In the genomic region with DNA sequence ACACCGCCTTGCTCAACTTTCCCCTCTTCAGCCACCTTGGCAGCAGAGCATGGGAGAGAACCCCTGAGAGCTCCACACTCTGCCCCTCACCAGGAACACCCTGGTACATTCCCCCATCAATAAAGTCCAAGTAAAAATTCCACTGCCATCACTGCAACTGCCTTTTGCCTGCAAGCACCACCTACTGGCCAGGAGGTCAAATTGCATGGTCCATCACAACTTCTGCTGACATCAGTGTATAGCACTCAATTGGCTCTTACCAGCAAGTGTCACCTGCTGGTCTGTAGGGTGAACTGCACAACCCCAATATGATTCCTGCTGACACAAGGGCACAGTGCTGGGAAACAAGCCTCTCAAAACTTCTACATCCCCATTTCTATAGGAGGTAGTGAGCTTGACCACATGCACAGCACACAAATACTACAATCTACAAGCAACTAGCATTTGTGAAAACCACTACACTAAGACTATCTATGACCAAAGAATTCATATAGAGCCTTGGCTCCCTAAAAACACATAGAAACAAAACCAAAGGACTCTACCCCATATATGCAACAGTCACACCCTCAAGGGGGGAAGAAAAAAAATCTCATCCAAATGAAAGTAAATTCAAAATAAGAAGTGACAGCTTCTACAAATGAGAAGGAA, we compare ENCODE assay signal across 7 cellular contexts.
A peak's percentile ranks its signal among the peaks of the same experiment; 100 is the strongest.
DNase-seq lines count a peak whose midpoint lies in the region; ATAC-seq and TF ChIP-seq lines count a peak whose summit lies in the region.

No MANE protein-coding gene starts in this region.

- no peak overlapping the region for H3K27ac ChIP-seq in gastrocnemius medialis

- H3K4me1 ChIP-seq in gastrocnemius medialis: no peaks in the 10 kb centered on the region

- no peak for TF ChIP-seq POLR2A in gastrocnemius medialis (IDR thresholded peaks at IDR 0.05)

- no peaks in the 10 kb centered on the region for H3K9me3 ChIP-seq in gastrocnemius medialis

- in situ Hi-C loops in gastrocnemius medialis (cut with MboI; ENCODE audit: low sequenced_read_pairs in 4 of 4): loop anchor here in 3 of 4 donors (25.0 kb wide), 4 partner anchors 484 to 1109 kb away; a partner anchor contains a TSS

- peaks cover 4% of the 10 kb centered on the region for H3K27me3 Mint-ChIP-seq in nephron progenitor cell (ENCODE audit: low read depth, poor library complexity)

- POLR2A ChIA-PET in GM10248 (lab: Yijun Ruan, JAX) (no interaction called here), HEK293T (lab: Yijun Ruan, JAX) (no interaction called here)

- peaks cover 50% of the 10 kb centered on the region for H3K9me3 Mint-ChIP-seq in nephron progenitor cell

- CTCF ChIA-PET in GM10248 (lab: Yijun Ruan, JAX): interaction anchor here (0.9 to 5.3 kb wide), 8 partner anchors 9 to 474 kb away, joined by 3 to 33 read pairs (median 4); no protein-coding TSS in a partner anchor
- CTCF ChIA-PET in HEK293T (lab: Yijun Ruan, JAX): interaction anchor here (0.9 kb wide), 1 partner anchor 9 kb away, joined by 3 read pairs; no protein-coding TSS in a partner anchor

- H3K36me3 ChIP-seq in gastrocnemius medialis: no peaks in the 10 kb centered on the region

- H3K4me1 Mint-ChIP-seq in nephron progenitor cell: no peaks in the 10 kb centered on the region

- H3K4me3 ChIP-seq in cardiac fibroblast (replicated peaks in 1 of 2; ENCODE audit: low read depth in 2 of 2, low read length in 2 of 2) (no peak overlapping the region), gastrocnemius medialis (no peak overlapping the region)

- ATAC-seq in gastrocnemius medialis (no peak), HG02970 (IDR thresholded peaks at IDR 0.05; ENCODE audit: low FRiP score, unreplicated experiment) (no peak)

- intact Hi-C loops in gastrocnemius medialis (cut with DNase I; ENCODE audit: low total_unique reads): no loop called here

- peak; percentile 26 for DNase-seq in GM10248 (ENCODE audit: extremely low spot score)
- DNase-seq in HEK293T (ENCODE audit: extremely low spot score): peak; percentile 58
- peak; percentile 71 for DNase-seq in RKO (ENCODE audit: low spot score)
- peak; percentile 20 to 69 for DNase-seq in cardiac fibroblast (ENCODE audit: low read depth in 2 of 2)
- DNase-seq in nephron progenitor cell: no peak
- no peak for DNase-seq in gastrocnemius medialis

- no peak overlapping the region for H3K4me3 Mint-ChIP-seq in nephron progenitor cell

- no peaks in the 10 kb centered on the region for H3K27me3 ChIP-seq in gastrocnemius medialis

- TF ChIP-seq CTCF in GM10248 (IDR thresholded peaks at IDR 0.05; ENCODE audit: control extremely low read depth, extremely low read depth, low read depth, missing control alignments) (peak; percentile 29), cardiac fibroblast (IDR thresholded peaks at IDR 0.05; ENCODE audit: low read depth, low read length) (peak; percentile 73), nephron progenitor cell (IDR thresholded peaks at IDR 0.05) (peak; percentile 38), gastrocnemius medialis (IDR thresholded peaks at IDR 0.05 in 4 of 5, conservative IDR thresholded peaks at IDR 0.05 in 1 of 5) (peak in 2 of 5 experiments; percentile 13 to 27)

- H3K27ac Mint-ChIP-seq in nephron progenitor cell: no peak overlapping the region

- peaks cover 10% of the 10 kb centered on the region for H3K36me3 Mint-ChIP-seq in nephron progenitor cell (ENCODE audit: low read depth)

TF ChIP-seq in HEK293T, 16 proteins besides CTCF, POLR2A, EP300 and RAD21:
- TF ChIP-seq, protein P1, sequence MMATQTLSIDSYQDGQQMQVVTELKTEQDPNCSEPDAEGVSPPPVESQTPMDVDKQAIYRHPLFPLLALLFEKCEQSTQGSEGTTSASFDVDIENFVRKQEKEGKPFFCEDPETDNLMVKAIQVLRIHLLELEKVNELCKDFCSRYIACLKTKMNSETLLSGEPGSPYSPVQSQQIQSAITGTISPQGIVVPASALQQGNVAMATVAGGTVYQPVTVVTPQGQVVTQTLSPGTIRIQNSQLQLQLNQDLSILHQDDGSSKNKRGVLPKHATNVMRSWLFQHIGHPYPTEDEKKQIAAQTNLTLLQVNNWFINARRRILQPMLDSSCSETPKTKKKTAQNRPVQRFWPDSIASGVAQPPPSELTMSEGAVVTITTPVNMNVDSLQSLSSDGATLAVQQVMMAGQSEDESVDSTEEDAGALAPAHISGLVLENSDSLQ (IDR thresholded peaks at IDR 0.05): 0 out of 2 replicates have a peak, but pooled peaks have one; percentile 40
- TF ChIP-seq LEF1 (IDR thresholded peaks at IDR 0.05; ENCODE audit: borderline replicate concordance): no peak
- no peak for TF ChIP-seq ELF4 (IDR thresholded peaks at IDR 0.05)
- TF ChIP-seq SUZ12 (IDR thresholded peaks at IDR 0.05): no peak
- TF ChIP-seq TARDBP (IDR thresholded peaks at IDR 0.05): no peak
- TF ChIP-seq CTBP1 (IDR thresholded peaks at IDR 0.05; ENCODE audit: borderline replicate concordance): no peak
- no peak for TF ChIP-seq FOXM1 (IDR thresholded peaks at IDR 0.05; ENCODE audit: borderline replicate concordance)
- no peak for TF ChIP-seq ZNF384 (IDR thresholded peaks at IDR 0.05)
- no peak for TF ChIP-seq L3MBTL2 (conservative IDR thresholded peaks at IDR 0.05)
- no peak for TF ChIP-seq BHLHE40 (IDR thresholded peaks at IDR 0.05; ENCODE audit: borderline replicate concordance)
- no peak for TF ChIP-seq FOXK2 (IDR thresholded peaks at IDR 0.05)
- 0 out of 2 replicates have a peak, but pooled peaks have one; percentile 23 for TF ChIP-seq ARNT (IDR thresholded peaks at IDR 0.05)
- no peak for TF ChIP-seq FOXA1 (IDR thresholded peaks at IDR 0.05)
- no peak for TF ChIP-seq NFRKB (IDR thresholded peaks at IDR 0.05)
- TF ChIP-seq HDGF (IDR thresholded peaks at IDR 0.05; ENCODE audit: borderline replicate concordance): no peak

Comparison
In these comparisons a context has a peak if more than half of its experiments do, and no peak if none do; other contexts are left out.
1. DNase-seq: peak in GM10248 (single experiment), HEK293T (single experiment), RKO (single experiment) and cardiac fibroblast (2 of 2); none in nephron progenitor cell (single experiment) and gastrocnemius medialis (0 of 2).